ENCODE assay signal across 12 cellular contexts in genomic region chr6:10451828-10452509, GRCh38. TPM values are rescaled to one million over a fixed set of nuclear protein-coding genes. Genes with fewer than 3 reads are reported as not detected.
DNase-seq lines count a peak whose midpoint lies in the region; ATAC-seq and TF ChIP-seq lines count a peak whose summit lies in the region.
"Had no signal": no experiment of that assay in that cellular context is flagged by ENCODE, and none has a peak within 500 bp of the region (broad histone marks: within the 10 kb centered on the region; RNA-seq: fewer than 3 reads in every experiment).

No MANE protein-coding gene starts in this region.

- H3K9me3 ChIP-seq in endodermal cell (ENCODE audit: control insufficient read depth, low read length) = no peaks in the 10 kb centered on the region

- H3K4me1 ChIP-seq in endodermal cell (ENCODE audit: control insufficient read depth, insufficient read depth, low read length) = no peaks in the 10 kb centered on the region

- no peak overlapping the region for H3K4me3 Mint-ChIP-seq in endodermal cell
- H3K4me3 Mint-ChIP-seq: activated T-cell treated with anti-CD3 and anti-CD28 coated beads, Interleukin-2, amount 50 U/mL, for 24 hours; memory B cell; T-cell had no signal

- H3K4me3 ChIP-seq in endodermal cell (ENCODE audit: low read length) = no peak overlapping the region

- no peak overlapping the region for H3K27ac ChIP-seq in endodermal cell (ENCODE audit: low read depth, low read length)

- H3K4me1 Mint-ChIP-seq in endodermal cell = peaks cover 5% of the 10 kb centered on the region
- H3K4me1 Mint-ChIP-seq: T-cell had no signal

- TF ChIP-seq CTCF in endodermal cell (conservative IDR thresholded peaks at IDR 0.05) = no peak

- H3K27me3 ChIP-seq in endodermal cell (ENCODE audit: control insufficient read depth, insufficient read depth, low read length, poor library complexity, severe bottlenecking) = no peaks in the 10 kb centered on the region

- H3K27ac Mint-ChIP-seq in endodermal cell = no peak overlapping the region
- H3K27ac Mint-ChIP-seq: activated T-cell treated with anti-CD3 and anti-CD28 coated beads, Interleukin-2, amount 50 U/mL, for 24 hours; memory B cell; T-cell had no signal

- WGBS in endodermal cell (ENCODE audit: insufficient coverage in 1 of 2, insufficient read length in 1 of 2), 2 experiments = 76 to 86% methylated on average over 4 to 11 of the region's 11 CpGs

- H3K9ac ChIP-seq in endodermal cell (ENCODE audit: extremely low read depth, low read length, poor library complexity, severe bottlenecking) = no peak overlapping the region

- no peaks in the 10 kb centered on the region for H3K27me3 Mint-ChIP-seq in endodermal cell (ENCODE audit: insufficient read depth)

- in situ Hi-C loops in Caki2 (cut with HindIII; ENCODE audit: low pct_unique_long_range_greater_than_20kb, low sequenced_read_pairs) = no loop called here

- DNase-seq in Caki2 (ENCODE audit: low read depth) = peak; percentile 91
- peak; percentile 99 for DNase-seq in NCI-H226
- peak; percentile 60 for DNase-seq in endodermal cell
- peak; percentile 60 for DNase-seq in non-pigmented ciliary epithelial cell (ENCODE audit: low read depth)
- DNase-seq in pons (ENCODE audit: low spot score) = no peak
- DNase-seq: activated T-cell treated with anti-CD3 and anti-CD28 coated beads, Interleukin-2, amount 50 U/mL, for 24 hours; NCI-H1417; T-cell had no signal

- no peaks in the 10 kb centered on the region for H3K36me3 Mint-ChIP-seq in endodermal cell (ENCODE audit: low read depth)
- H3K36me3 Mint-ChIP-seq: memory B cell, T-cell had no signal

- ATAC-seq in HG03469 (IDR thresholded peaks at IDR 0.05; ENCODE audit: unreplicated experiment) (no peak), HG02610 (IDR thresholded peaks at IDR 0.05; ENCODE audit: unreplicated experiment) (no peak), HG03139 (IDR thresholded peaks at IDR 0.05; ENCODE audit: unreplicated experiment) (no peak)
- ATAC-seq: T-cell had no signal

- no peaks in the 10 kb centered on the region for H3K9me3 Mint-ChIP-seq in endodermal cell
- H3K9me3 Mint-ChIP-seq: activated T-cell treated with anti-CD3 and anti-CD28 coated beads, Interleukin-2, amount 50 U/mL, for 24 hours; memory B cell; T-cell had no signal

- H3K36me3 ChIP-seq in endodermal cell (ENCODE audit: control insufficient read depth, insufficient read depth, low read length) = no peaks in the 10 kb centered on the region

RNA-seq across cellular contexts. Expression of gene TFAP2A, which starts 37.1 kb away (rescaled TPM):
- 2.1 and 4.2 TPM in 2 replicates for total RNA-seq in Caki2 (2014; rRNA removed; shearing (Covaris generic); ENCODE audit: low replicate concordance)
- total RNA-seq in endodermal cell = under 1 TPM; 0.51 to 0.69 TPM
- polyA plus RNA-seq in endodermal cell (2013, experiment 1 of 2) = 39.2 TPM
- 32.0 TPM for polyA plus RNA-seq in endodermal cell (2013, experiment 2 of 2)
